Comparison of ENCODE assay signal across 1 cellular context in the genomic region with DNA sequence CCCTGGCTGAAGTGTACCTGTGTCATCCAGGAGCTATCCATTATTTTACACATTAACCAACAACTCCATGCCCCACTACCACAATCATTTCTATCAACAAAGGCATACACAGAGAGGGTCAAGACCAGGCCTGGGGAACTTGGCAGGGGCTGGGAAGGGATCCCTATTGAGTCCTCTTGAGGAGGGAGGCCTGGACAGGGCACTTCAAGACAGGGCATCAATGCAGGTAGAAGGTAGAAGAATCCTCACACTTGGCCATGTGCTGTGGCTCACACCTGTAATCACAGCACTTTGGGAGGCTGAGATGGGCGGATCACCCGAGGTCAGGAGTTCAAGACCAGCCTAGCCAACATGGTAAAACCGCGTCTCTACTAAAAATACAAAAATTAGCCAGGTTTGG.
TF ChIP-seq lines count a peak whose summit lies in the region.

No MANE protein-coding gene starts in this region.

TF ChIP-seq in H1, 55 proteins besides CTCF, POLR2A, EP300 and RAD21:
- TF ChIP-seq ZNF274 (IDR thresholded peaks at IDR 0.05; ENCODE audit: borderline replicate concordance, extremely low read depth, low read length) = no peak
- no peak for TF ChIP-seq TBP (IDR thresholded peaks at IDR 0.05; ENCODE audit: low read depth, low read length)
- TF ChIP-seq CHD1 (IDR thresholded peaks at IDR 0.05; ENCODE audit: low read depth, low read length) = no peak
- TF ChIP-seq RXRA (IDR thresholded peaks at IDR 0.05; ENCODE audit: insufficient read depth, low read depth, low read length) = no peak
- no peak for TF ChIP-seq GABPA (IDR thresholded peaks at IDR 0.05; ENCODE audit: borderline replicate concordance, insufficient read depth, low read length)
- no peak for TF ChIP-seq CBX5 (IDR thresholded peaks at IDR 0.05; ENCODE audit: low read depth, low read length)
- no peak for TF ChIP-seq TCF12 (IDR thresholded peaks at IDR 0.05; ENCODE audit: low read depth, low read length)
- TF ChIP-seq HDAC6 (IDR thresholded peaks at IDR 0.05; ENCODE audit: low read depth, low read length) = no peak
- TF ChIP-seq, protein P1, sequence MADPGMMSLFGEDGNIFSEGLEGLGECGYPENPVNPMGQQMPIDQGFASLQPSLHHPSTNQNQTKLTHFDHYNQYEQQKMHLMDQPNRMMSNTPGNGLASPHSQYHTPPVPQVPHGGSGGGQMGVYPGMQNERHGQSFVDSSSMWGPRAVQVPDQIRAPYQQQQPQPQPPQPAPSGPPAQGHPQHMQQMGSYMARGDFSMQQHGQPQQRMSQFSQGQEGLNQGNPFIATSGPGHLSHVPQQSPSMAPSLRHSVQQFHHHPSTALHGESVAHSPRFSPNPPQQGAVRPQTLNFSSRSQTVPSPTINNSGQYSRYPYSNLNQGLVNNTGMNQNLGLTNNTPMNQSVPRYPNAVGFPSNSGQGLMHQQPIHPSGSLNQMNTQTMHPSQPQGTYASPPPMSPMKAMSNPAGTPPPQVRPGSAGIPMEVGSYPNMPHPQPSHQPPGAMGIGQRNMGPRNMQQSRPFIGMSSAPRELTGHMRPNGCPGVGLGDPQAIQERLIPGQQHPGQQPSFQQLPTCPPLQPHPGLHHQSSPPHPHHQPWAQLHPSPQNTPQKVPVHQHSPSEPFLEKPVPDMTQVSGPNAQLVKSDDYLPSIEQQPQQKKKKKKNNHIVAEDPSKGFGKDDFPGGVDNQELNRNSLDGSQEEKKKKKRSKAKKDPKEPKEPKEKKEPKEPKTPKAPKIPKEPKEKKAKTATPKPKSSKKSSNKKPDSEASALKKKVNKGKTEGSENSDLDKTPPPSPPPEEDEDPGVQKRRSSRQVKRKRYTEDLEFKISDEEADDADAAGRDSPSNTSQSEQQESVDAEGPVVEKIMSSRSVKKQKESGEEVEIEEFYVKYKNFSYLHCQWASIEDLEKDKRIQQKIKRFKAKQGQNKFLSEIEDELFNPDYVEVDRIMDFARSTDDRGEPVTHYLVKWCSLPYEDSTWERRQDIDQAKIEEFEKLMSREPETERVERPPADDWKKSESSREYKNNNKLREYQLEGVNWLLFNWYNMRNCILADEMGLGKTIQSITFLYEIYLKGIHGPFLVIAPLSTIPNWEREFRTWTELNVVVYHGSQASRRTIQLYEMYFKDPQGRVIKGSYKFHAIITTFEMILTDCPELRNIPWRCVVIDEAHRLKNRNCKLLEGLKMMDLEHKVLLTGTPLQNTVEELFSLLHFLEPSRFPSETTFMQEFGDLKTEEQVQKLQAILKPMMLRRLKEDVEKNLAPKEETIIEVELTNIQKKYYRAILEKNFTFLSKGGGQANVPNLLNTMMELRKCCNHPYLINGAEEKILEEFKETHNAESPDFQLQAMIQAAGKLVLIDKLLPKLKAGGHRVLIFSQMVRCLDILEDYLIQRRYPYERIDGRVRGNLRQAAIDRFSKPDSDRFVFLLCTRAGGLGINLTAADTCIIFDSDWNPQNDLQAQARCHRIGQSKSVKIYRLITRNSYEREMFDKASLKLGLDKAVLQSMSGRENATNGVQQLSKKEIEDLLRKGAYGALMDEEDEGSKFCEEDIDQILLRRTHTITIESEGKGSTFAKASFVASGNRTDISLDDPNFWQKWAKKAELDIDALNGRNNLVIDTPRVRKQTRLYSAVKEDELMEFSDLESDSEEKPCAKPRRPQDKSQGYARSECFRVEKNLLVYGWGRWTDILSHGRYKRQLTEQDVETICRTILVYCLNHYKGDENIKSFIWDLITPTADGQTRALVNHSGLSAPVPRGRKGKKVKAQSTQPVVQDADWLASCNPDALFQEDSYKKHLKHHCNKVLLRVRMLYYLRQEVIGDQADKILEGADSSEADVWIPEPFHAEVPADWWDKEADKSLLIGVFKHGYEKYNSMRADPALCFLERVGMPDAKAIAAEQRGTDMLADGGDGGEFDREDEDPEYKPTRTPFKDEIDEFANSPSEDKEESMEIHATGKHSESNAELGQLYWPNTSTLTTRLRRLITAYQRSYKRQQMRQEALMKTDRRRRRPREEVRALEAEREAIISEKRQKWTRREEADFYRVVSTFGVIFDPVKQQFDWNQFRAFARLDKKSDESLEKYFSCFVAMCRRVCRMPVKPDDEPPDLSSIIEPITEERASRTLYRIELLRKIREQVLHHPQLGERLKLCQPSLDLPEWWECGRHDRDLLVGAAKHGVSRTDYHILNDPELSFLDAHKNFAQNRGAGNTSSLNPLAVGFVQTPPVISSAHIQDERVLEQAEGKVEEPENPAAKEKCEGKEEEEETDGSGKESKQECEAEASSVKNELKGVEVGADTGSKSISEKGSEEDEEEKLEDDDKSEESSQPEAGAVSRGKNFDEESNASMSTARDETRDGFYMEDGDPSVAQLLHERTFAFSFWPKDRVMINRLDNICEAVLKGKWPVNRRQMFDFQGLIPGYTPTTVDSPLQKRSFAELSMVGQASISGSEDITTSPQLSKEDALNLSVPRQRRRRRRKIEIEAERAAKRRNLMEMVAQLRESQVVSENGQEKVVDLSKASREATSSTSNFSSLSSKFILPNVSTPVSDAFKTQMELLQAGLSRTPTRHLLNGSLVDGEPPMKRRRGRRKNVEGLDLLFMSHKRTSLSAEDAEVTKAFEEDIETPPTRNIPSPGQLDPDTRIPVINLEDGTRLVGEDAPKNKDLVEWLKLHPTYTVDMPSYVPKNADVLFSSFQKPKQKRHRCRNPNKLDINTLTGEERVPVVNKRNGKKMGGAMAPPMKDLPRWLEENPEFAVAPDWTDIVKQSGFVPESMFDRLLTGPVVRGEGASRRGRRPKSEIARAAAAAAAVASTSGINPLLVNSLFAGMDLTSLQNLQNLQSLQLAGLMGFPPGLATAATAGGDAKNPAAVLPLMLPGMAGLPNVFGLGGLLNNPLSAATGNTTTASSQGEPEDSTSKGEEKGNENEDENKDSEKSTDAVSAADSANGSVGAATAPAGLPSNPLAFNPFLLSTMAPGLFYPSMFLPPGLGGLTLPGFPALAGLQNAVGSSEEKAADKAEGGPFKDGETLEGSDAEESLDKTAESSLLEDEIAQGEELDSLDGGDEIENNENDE (IDR thresholded peaks at IDR 0.05; ENCODE audit: insufficient replicate concordance, low read length) = no peak
